ENCODE assay signal across 8 cellular contexts in the genomic region with DNA sequence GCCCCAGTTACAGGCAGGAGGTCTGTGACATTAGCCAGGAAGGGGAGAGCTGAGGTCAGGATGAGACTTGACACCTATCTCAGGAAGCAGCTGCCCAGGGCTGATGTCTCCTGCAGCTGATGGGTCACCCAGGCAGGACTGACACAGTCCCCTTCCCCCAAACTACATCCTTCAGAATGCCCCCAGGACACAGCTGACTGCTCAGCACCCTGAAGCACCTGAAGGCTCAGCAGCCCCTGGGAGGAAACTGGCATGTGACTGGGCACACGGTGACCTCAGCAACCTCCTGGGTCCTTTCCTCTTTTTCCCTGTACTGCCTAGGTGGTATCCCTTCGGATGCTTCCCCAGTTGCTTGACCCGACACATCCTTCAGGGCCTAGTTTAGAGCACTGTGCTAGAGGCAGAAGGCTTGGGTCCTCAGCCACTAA. TPM values are rescaled to one million over a fixed set of nuclear protein-coding genes. Genes with fewer than 3 reads are reported as not detected.
DNase-seq lines count a peak whose midpoint lies in the region; TF ChIP-seq lines count a peak whose summit lies in the region.

No MANE protein-coding gene starts in this region.

- no peaks in the 10 kb centered on the region for H3K36me3 Mint-ChIP-seq in nephron (ENCODE audit: low read depth)

- peak overlapping the region; percentile 80 to 99 (median 95) for H3K27ac Mint-ChIP-seq in nephron

- peaks cover 60% of the 10 kb centered on the region for H3K36me3 ChIP-seq in MG63

- TF ChIP-seq CTCF in AG09309 (IDR thresholded peaks at IDR 0.05; ENCODE audit: control insufficient read depth, insufficient read depth, low read depth, low read length, missing control alignments) (no peak), nephron (IDR thresholded peaks at IDR 0.05; ENCODE audit: unreplicated experiment in 3 of 3) (no peak)

- H3K27me3 Mint-ChIP-seq in nephron (ENCODE audit: low read depth), result peaks cover 13% of the 10 kb centered on the region

- H3K4me3 Mint-ChIP-seq in nephron, result peak overlapping the region; percentile 91 to 95 (median 91)

- no peaks in the 10 kb centered on the region for H3K27me3 ChIP-seq in MG63

- H3K9me3 ChIP-seq in MG63, result no peaks in the 10 kb centered on the region

- no peaks in the 10 kb centered on the region for H3K9me3 Mint-ChIP-seq in nephron

- no peak for DNase-seq in AG09309 (ENCODE audit: low read depth)
- no peak for DNase-seq in MG63
- DNase-seq in dermis blood vessel endothelial cell, result peak; percentile 27
- DNase-seq in superior temporal gyrus (ENCODE audit: extremely low spot score), result no peak
- no peak for DNase-seq in activated gamma-delta T cell (lab: John Stamatoyannopoulos, UW)
- no peak for DNase-seq in stimulated activated naive CD4-positive, alpha-beta T cell treated with Interleukin-2 at 50 U/mL for 16 hours (lab: John Stamatoyannopoulos, UW)
- no peak for DNase-seq in NCI-H1436 treated with DMSO at 0.1 percent for 48 hours (lab: John Stamatoyannopoulos, UW)

- peaks cover 56% of the 10 kb centered on the region for H3K4me1 Mint-ChIP-seq in nephron

- H3K4me3 ChIP-seq in AG09309 (ENCODE audit: control insufficient read depth, low read depth, low read length) (peak overlapping the region; percentile 87), MG63 (peak overlapping the region; percentile 95)

RNA-seq across cellular contexts. Expression of a gene that starts 1.9 kb away (rescaled TPM):
- total RNA-seq in MG63 (2014; rRNA removed; shearing (Covaris generic); ENCODE audit: low replicate concordance), result 204 and 214 TPM in 2 replicates
- 41.5 and 79.3 TPM in 2 replicates for total RNA-seq in dermis blood vessel endothelial cell

RNA-seq across cellular contexts. Expression of a gene that starts 16.7 kb away (rescaled TPM):
- 24.5 and 32.3 TPM in 2 replicates for total RNA-seq in MG63 (2014; rRNA removed; shearing (Covaris generic); ENCODE audit: low replicate concordance)
- 23.3 and 26.2 TPM in 2 replicates for total RNA-seq in dermis blood vessel endothelial cell

RNA-seq across cellular contexts. Expression of a gene that starts 31.8 kb away (rescaled TPM):
- not detected in 2 replicates for total RNA-seq in MG63 (2014; rRNA removed; shearing (Covaris generic); ENCODE audit: low replicate concordance)
- total RNA-seq in dermis blood vessel endothelial cell, result not detected in 2 replicates

RNA-seq across cellular contexts. Expression of a gene that starts 38.2 kb away (rescaled TPM):
- not detected in 2 replicates for total RNA-seq in MG63 (2014; rRNA removed; shearing (Covaris generic); ENCODE audit: low replicate concordance)
- 0.09 and 0.17 TPM in 2 replicates for total RNA-seq in dermis blood vessel endothelial cell

RNA-seq across cellular contexts. Expression of a gene that starts 39.7 kb away (rescaled TPM):
- total RNA-seq in MG63 (2014; rRNA removed; shearing (Covaris generic); ENCODE audit: low replicate concordance), result not detected in 2 replicates
- total RNA-seq in dermis blood vessel endothelial cell, result not detected in 2 replicates
